8 cellular contexts compared by ENCODE assay signal in the genomic region with DNA sequence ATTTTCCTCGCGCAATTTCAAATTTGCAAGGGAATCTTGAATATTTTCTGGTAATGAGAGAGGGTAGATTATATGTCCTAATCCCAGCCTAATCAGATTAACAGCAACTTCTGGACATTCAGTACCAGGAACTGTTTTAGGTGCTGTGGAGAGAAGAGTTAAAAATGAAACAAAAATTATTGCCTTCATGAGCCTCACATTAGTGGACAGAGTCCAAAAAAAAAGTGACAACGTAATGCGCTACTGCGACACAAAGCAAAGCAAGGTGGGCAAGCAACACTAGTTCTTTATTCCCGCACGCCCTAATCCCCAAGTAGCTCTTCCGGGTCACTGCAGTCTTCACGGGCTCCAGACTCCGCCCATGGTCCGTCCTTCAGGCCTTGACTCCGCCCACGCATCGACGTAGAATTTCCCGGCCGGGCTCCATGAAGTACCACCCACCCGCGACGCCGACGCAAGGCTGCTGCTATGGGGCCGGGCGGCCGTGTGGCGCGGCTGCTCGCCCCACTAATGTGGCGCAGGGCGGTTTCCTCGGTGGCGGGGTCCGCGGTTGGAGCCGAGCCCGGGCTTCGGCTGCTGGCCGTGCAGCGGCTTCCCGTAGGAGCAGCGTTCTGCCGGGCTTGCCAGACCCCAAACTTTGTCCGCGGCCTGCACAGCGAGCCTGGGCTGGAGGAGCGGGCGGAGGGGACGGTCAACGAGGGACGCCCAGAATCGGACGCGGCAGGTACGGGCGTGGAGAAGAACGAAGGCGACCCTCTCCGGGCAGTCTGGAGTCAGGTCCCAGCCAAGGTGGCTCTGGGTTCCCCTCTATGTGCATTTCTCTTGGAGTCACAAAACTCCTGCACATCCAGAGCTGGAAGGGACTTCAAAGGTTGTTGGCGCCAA. TPM values are rescaled to one million over a fixed set of nuclear protein-coding genes. Genes with fewer than 3 reads are reported as not detected.
DNase-seq lines count a peak whose midpoint lies in the region; ATAC-seq, FAIRE-seq and TF ChIP-seq lines count a peak whose summit lies in the region.

A gene (plus strand): TSS at position 455 of the 885 bp plus-strand sequence. CDS start 14 bp downstream, at position 469.

- H3K9me3 Mint-ChIP-seq in T-cell: no peaks in the 10 kb centered on the region

- H3K27ac ChIP-seq in adipose tissue (ENCODE audit: low read depth, low read length) (peak within 1 kb of the TSS; percentile 62), trophoblast cell (ENCODE audit: low read depth, low read length) (peak within 1 kb of the TSS; percentile 31), transverse colon (peak within 1 kb of the TSS; percentile 83 to 91 (median 88))

- intact Hi-C loops in cardiac septum (cut with DNase I): loop anchor here (5.0 kb wide), 1 partner anchor 173 kb away; a partner anchor contains a TSS
- intact Hi-C loops in transverse colon (cut with DNase I; ENCODE audit: low total_unique reads): no loop called here

- no peak for TF ChIP-seq EP300 in transverse colon (IDR thresholded peaks at IDR 0.05; ENCODE audit: low read depth)

- H3K79me1 ChIP-seq in trophoblast cell (ENCODE audit: low read length): peaks cover 4% of the 10 kb centered on the region

- DNase-seq in GM12891 (ENCODE audit: insufficient read length, low spot score): peak; percentile 90
- DNase-seq in NCI-H1436 treated with DMSO at 0.1 percent for 48 hours (lab: John Stamatoyannopoulos, UW): peak; percentile 81
- DNase-seq in T-cell: peak; percentile 89 to 98 (median 95)
- DNase-seq in cardiac septum (ENCODE audit: low spot score): peak; percentile 99
- DNase-seq in trophoblast cell: peak; percentile 97 to 98
- peak; percentile 98 for DNase-seq in transverse colon

- H3K27ac Mint-ChIP-seq in T-cell: peak within 1 kb of the TSS; percentile 93 to 99

- peak within 1 kb of the TSS; percentile 73 for H2AFZ ChIP-seq in trophoblast cell (ENCODE audit: insufficient read depth, low read length, poor library complexity)

- peak; percentile 100 for ATAC-seq in HG02840 (IDR thresholded peaks at IDR 0.05; ENCODE audit: low FRiP score, unreplicated experiment)
- peak; percentile 99 to 100 (median 100) for ATAC-seq in T-cell (replicated peaks in 1 of 4)

- no peak within 1 kb of the TSS for H2BK12ac ChIP-seq in trophoblast cell (ENCODE audit: low read length)

- H3K36me3 ChIP-seq in trophoblast cell (ENCODE audit: control insufficient read depth in 1 of 2, insufficient read depth in 2 of 2, low read length in 2 of 2) (peaks cover 0 to 6% of the 10 kb centered on the region in 2 experiments), transverse colon (peaks cover 0 to 7% (median 0%) of the 10 kb centered on the region in 4 donors)

- H3K27me3 ChIP-seq in trophoblast cell (ENCODE audit: insufficient read depth, low read length) (no peaks in the 10 kb centered on the region), transverse colon (no peaks in the 10 kb centered on the region)

- H3K36me3 Mint-ChIP-seq in T-cell: peaks cover 17% of the 10 kb centered on the region

- H3K4me3 ChIP-seq in trophoblast cell (ENCODE audit: low read depth, low read length) (peak within 1 kb of the TSS; percentile 97), transverse colon (peak within 1 kb of the TSS; percentile 72 to 97 (median 82))

- CTCF ChIA-PET in T-cell (lab: Charles Lee): interaction anchor here (0.6 to 2.4 kb wide), 7 partner anchors 21 to 1799 kb away, joined by 3 to 14 read pairs (median 3); no protein-coding TSS in a partner anchor

- peak within 1 kb of the TSS; percentile 86 for H3K14ac ChIP-seq in trophoblast cell (ENCODE audit: low read length)

- no peaks in the 10 kb centered on the region for H3K27me3 Mint-ChIP-seq in T-cell

- POLR2A ChIA-PET in T-cell (lab: Charles Lee): interaction anchor here (0.6 to 1.1 kb wide), 4 partner anchors 18 to 1352 kb away, joined by 3 to 5 read pairs (median 4); no protein-coding TSS in a partner anchor

- no peak within 1 kb of the TSS for H3K23ac ChIP-seq in trophoblast cell (ENCODE audit: low read length)

- 1 to 3% (median 2%) methylated on average over 59 of the region's 59 CpGs for WGBS in adipose tissue, 3 donors
- WGBS in trophoblast cell (ENCODE audit: extremely low coverage, insufficient coverage, insufficient read length): no CpG with 5 or more reads among the region's 59 CpGs
- WGBS in transverse colon (ENCODE audit: low coverage in 1 of 2), 2 donors: 3 to 40% methylated on average over 1 to 55 of the region's 59 CpGs

- no peak within 1 kb of the TSS for H2AK5ac ChIP-seq in trophoblast cell (ENCODE audit: low read length)

- peak within 1 kb of the TSS; percentile 95 for H3K9ac ChIP-seq in trophoblast cell (ENCODE audit: low read length)

- H3K4me3 Mint-ChIP-seq in T-cell: peak within 1 kb of the TSS; percentile 89 to 95 (median 89)

- peak; percentile 94 for FAIRE-seq in GM12891 (lab: Jason Lieb, UNC)

- peak within 1 kb of the TSS; percentile 83 for H3K18ac ChIP-seq in trophoblast cell (ENCODE audit: low read length)

- TF ChIP-seq CTCF in transverse colon (IDR thresholded peaks at IDR 0.05): no peak

- in situ Hi-C loops in transverse colon (cut with MboI; ENCODE audit: low pct_ligation_motif_present in 1 of 4, low pct_unique_long_range_greater_than_20kb in 1 of 4, low sequenced_read_pairs in 3 of 4): loop anchor here in 1 of 4 donors (10.0 kb wide), 1 partner anchor 114 kb away; a partner anchor contains a TSS

- H3K4me1 ChIP-seq in trophoblast cell (ENCODE audit: control insufficient read depth in 1 of 2, insufficient read depth in 2 of 2, low read length in 2 of 2) (peaks cover 0 to 2% of the 10 kb centered on the region in 2 experiments), transverse colon (peaks cover 8 to 43% (median 15%) of the 10 kb centered on the region in 4 donors)

- H3K9me3 ChIP-seq in trophoblast cell (ENCODE audit: insufficient read depth, low read depth, low read length) (no peaks in the 10 kb centered on the region), transverse colon (no peaks in the 10 kb centered on the region)

- H3K4ac ChIP-seq in trophoblast cell (ENCODE audit: low read depth, low read length): peak within 1 kb of the TSS; percentile 78

- peak within 1 kb of the TSS; percentile 69 for H2BK5ac ChIP-seq in trophoblast cell (ENCODE audit: low read depth, low read length, poor library complexity)

- peak within 1 kb of the TSS; percentile 83 for H3K4me2 ChIP-seq in trophoblast cell (ENCODE audit: low read length)

- peaks cover 44 to 56% (median 45%) of the 10 kb centered on the region in 3 donors for H3K4me1 Mint-ChIP-seq in T-cell

- peak within 1 kb of the TSS; percentile 50 for H2BK120ac ChIP-seq in trophoblast cell (ENCODE audit: insufficient read depth, low read length, poor library complexity)

- peak within 1 kb of the TSS; percentile 73 for H4K91ac ChIP-seq in trophoblast cell (ENCODE audit: low read depth, low read length)

- peak; percentile 92 for TF ChIP-seq POLR2A in GM12891 (IDR thresholded peaks at IDR 0.05; ENCODE audit: low read depth, low read length)
- peak; percentile 88 for TF ChIP-seq POLR2A in transverse colon (IDR thresholded peaks at IDR 0.05)

- H3K79me2 ChIP-seq in trophoblast cell (ENCODE audit: control insufficient read depth, insufficient read depth, low read length, poor library complexity): peaks cover 7% of the 10 kb centered on the region

- peak within 1 kb of the TSS; percentile 85 for H4K12ac ChIP-seq in trophoblast cell (ENCODE audit: low read depth, low read length)

- H4K8ac ChIP-seq in trophoblast cell (ENCODE audit: low read depth, low read length): peak within 1 kb of the TSS; percentile 94

TF ChIP-seq in GM12891, 5 proteins besides CTCF, POLR2A, EP300 and RAD21:
- TF ChIP-seq PAX5 (IDR thresholded peaks at IDR 0.05; ENCODE audit: insufficient read depth, low read length, severe bottlenecking) (peak; percentile 6), TAF1 (IDR thresholded peaks at IDR 0.05; ENCODE audit: low read depth, low read length) (peak; percentile 74), POLR2AphosphoS5 (IDR thresholded peaks at IDR 0.05; ENCODE audit: low read depth, low read length) (peak; percentile 87), POU2F2 (IDR thresholded peaks at IDR 0.05; ENCODE audit: low read depth, low read length) (0 out of 2 replicates have a peak, but pooled peaks have one; percentile 18), SPI1 (IDR thresholded peaks at IDR 0.05; ENCODE audit: low read depth, low read length) (no peak)
TF ChIP-seq in GM12891: peak in this region for 4.

RNA-seq across cellular contexts. Expression of the gene that starts here (rescaled TPM):
- 61.7 TPM for polyA plus RNA-seq in GM12891 (2012; ENCODE audit: low read depth, missing spikeins)
- total RNA-seq in T-cell (10 to 100 TPM; 29.0 to 39.6 (median 37.9) TPM), cardiac septum (83.8 TPM), transverse colon (100 to 1,000 TPM in 1 of 4 donors, 10 to 100 TPM in 2, not detected in 1; 26.2 to 165 (median 50.1) TPM)
- 10 to 100 TPM; 24.9 to 60.6 (median 38.1) TPM for polyA plus RNA-seq in adipose tissue
- 58.2 and 61.0 TPM in 2 replicates for polyA plus RNA-seq in trophoblast cell (2013)

Comparison
In these comparisons a context has a peak if more than half of its experiments do, and no peak if none do; other contexts are left out.
1. Peak in every context shown above with its lines: DNase-seq, ATAC-seq, H3K4me3 ChIP-seq and H3K27ac ChIP-seq.
2. H3K27ac ChIP-seq: peak in every context shown above with its lines; median percentile 88 in transverse colon; 62 in adipose tissue; 31 in trophoblast cell.